In genomic region chr3:126760541-126760940, GRCh38 we compare ENCODE assay signal across 9 cellular contexts.
"Had no signal": no experiment of that assay in that cellular context is flagged by ENCODE, and none has a peak within 500 bp of the region (broad histone marks: within the 10 kb centered on the region; RNA-seq: fewer than 3 reads in every experiment).

No MANE protein-coding gene starts in this region.

- H3K9me3 Mint-ChIP-seq: HFFc6 had no signal

- H3K27ac ChIP-seq: GM23248, HL-60 had no signal

- ATAC-seq: HCT116, K562 had no signal

- H3K4me3 Mint-ChIP-seq: HFFc6 had no signal

- H3K4me3 ChIP-seq: GM23248, HAP-1, K562 had no signal

- H3K27ac Mint-ChIP-seq: HFFc6 had no signal

- DNase-seq: GM23248, GOT3, H7, HFFc6, IMR-90 had no signal
